In the genomic region with DNA sequence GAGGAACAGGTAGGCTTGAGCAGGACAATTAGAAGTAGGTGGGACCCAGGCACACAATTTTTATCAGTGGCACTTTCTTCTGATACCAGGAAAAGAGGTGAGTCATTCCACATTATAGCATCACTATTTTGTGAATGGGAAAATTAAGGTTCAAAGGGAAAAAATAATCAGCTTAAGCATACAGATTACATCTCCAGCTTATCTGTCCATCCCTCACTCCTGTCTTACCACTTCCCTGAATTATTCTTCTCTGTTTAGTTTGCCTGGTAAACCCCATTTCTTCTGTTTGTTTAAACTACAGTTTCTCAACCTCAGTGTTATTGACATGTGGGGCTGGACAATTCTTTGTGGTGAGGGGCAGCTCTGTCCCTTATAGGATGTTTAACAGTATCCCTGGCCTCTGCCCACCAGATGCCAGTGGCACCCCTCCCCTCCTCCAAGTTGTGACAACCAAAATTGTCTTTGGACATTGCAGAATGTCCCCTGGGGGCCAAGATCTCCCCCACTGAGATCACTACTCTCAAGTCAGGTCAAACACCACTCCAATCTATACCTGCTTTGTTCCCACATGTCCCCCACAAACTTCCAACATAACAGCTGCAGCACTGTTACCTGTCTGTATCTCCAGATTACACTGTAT, we compare ENCODE assay signal across 17 cellular contexts. TPM values are rescaled to one million over a fixed set of nuclear protein-coding genes. Genes with fewer than 3 reads are reported as not detected.
A peak's percentile ranks its signal among the peaks of the same experiment; 100 is the strongest.
DNase-seq lines count a peak whose midpoint lies in the region; ATAC-seq and TF ChIP-seq lines count a peak whose summit lies in the region.
"Had no signal": no experiment of that assay in that cellular context is flagged by ENCODE, and none has a peak within 500 bp of the region (broad histone marks: within the 10 kb centered on the region; RNA-seq: fewer than 3 reads in every experiment).

No MANE protein-coding gene starts in this region.

- ATAC-seq in activated CD8-positive, alpha-beta T cell treated with anti-CD3 and anti-CD28 coated beads, Interleukin-2, amount 10 ng/mL, durations not matched to agents 7 days and 5 days, result no peak
- ATAC-seq in activated CD8-positive, alpha-beta T cell treated with anti-CD3 and anti-CD28 coated beads for 36 hours, result no peak
- ATAC-seq in effector memory CD8-positive, alpha-beta T cell (replicated peaks), result no peak
- no peak for ATAC-seq in GM18520 (IDR thresholded peaks at IDR 0.05; ENCODE audit: unreplicated experiment)
- ATAC-seq: stimulated activated naive CD8-positive, alpha-beta T cell treated with anti-CD3 and anti-CD28 coated beads, Interleukin-15, amount 100 ng/mL, for 72 hours had no signal

- H3K4me1 Mint-ChIP-seq in activated CD8-positive, alpha-beta T cell treated with anti-CD3 and anti-CD28 coated beads, Interleukin-2, amount 10 ng/mL, durations not matched to agents 7 days and 5 days (ENCODE audit: low read depth), result peaks cover 72% of the 10 kb centered on the region
- peaks cover 48% of the 10 kb centered on the region for H3K4me1 Mint-ChIP-seq in activated CD8-positive, alpha-beta T cell treated with anti-CD3 and anti-CD28 coated beads for 36 hours (ENCODE audit: low read depth)
- H3K4me1 Mint-ChIP-seq in effector memory CD8-positive, alpha-beta T cell (ENCODE audit: low read depth in 2 of 2), result peaks cover 39 to 47% of the 10 kb centered on the region in 2 donors
- peaks cover 31% of the 10 kb centered on the region for H3K4me1 Mint-ChIP-seq in progenitor cell of endocrine pancreas (ENCODE audit: low read depth)

- H3K4me3 Mint-ChIP-seq in activated CD8-positive, alpha-beta T cell treated with anti-CD3 and anti-CD28 coated beads, Interleukin-2, amount 10 ng/mL, durations not matched to agents 7 days and 5 days, result no peak overlapping the region
- no peak overlapping the region for H3K4me3 Mint-ChIP-seq in activated CD8-positive, alpha-beta T cell treated with anti-CD3 and anti-CD28 coated beads for 36 hours
- H3K4me3 Mint-ChIP-seq in effector memory CD8-positive, alpha-beta T cell, result peak overlapping the region; percentile 53 to 82
- no peak overlapping the region for H3K4me3 Mint-ChIP-seq in progenitor cell of endocrine pancreas (ENCODE audit: low read depth)
- H3K4me3 Mint-ChIP-seq: brain, memory B cell had no signal

- POLR2A ChIA-PET in activated CD8-positive, alpha-beta T cell treated with anti-CD3 and anti-CD28 coated beads, Interleukin-2, amount 10 ng/mL, durations not matched to agents 7 days and 5 days (lab: Charles Lee), result interaction anchor here (1.3 kb wide), 1 partner anchor 9 kb away, joined by 11 read pairs; a partner anchor contains a TSS
- POLR2A ChIA-PET in activated CD8-positive, alpha-beta T cell treated with anti-CD3 and anti-CD28 coated beads for 36 hours (lab: Charles Lee), result interaction anchor here (1.2 to 5.6 kb wide), 3 partner anchors 10 to 36 kb away, joined by 4 to 60 read pairs (median 5); a partner anchor contains a TSS

- TF ChIP-seq CTCF in activated CD8-positive, alpha-beta T cell treated with anti-CD3 and anti-CD28 coated beads for 36 hours (IDR thresholded peaks at IDR 0.05), result no peak
- no peak for TF ChIP-seq CTCF in progenitor cell of endocrine pancreas (IDR thresholded peaks at IDR 0.05; ENCODE audit: unreplicated experiment)

- peak overlapping the region; percentile 62 for H3K27ac Mint-ChIP-seq in activated CD8-positive, alpha-beta T cell treated with anti-CD3 and anti-CD28 coated beads, Interleukin-2, amount 10 ng/mL, durations not matched to agents 7 days and 5 days
- no peak overlapping the region for H3K27ac Mint-ChIP-seq in activated CD8-positive, alpha-beta T cell treated with anti-CD3 and anti-CD28 coated beads for 36 hours
- H3K27ac Mint-ChIP-seq in effector memory CD8-positive, alpha-beta T cell, result peak overlapping the region in 1 of 2 donors; percentile 38
- H3K27ac Mint-ChIP-seq in progenitor cell of endocrine pancreas, result peak overlapping the region; percentile 51
- H3K27ac Mint-ChIP-seq: brain, memory B cell had no signal

- CTCF ChIA-PET in activated CD8-positive, alpha-beta T cell treated with anti-CD3 and anti-CD28 coated beads, Interleukin-2, amount 10 ng/mL, durations not matched to agents 7 days and 5 days (lab: Charles Lee), result interaction anchor here (1.2 to 9.1 kb wide), 3 partner anchors 8 to 13 kb away, joined by 3 to 98 read pairs (median 4); a partner anchor contains a TSS
- CTCF ChIA-PET in activated CD8-positive, alpha-beta T cell treated with anti-CD3 and anti-CD28 coated beads for 36 hours (lab: Charles Lee), result interaction anchor here (1.0 kb wide), 1 partner anchor 208 kb away, joined by 3 read pairs; no protein-coding TSS in a partner anchor

- in situ Hi-C loops in KBM-7 (cut with MboI; ENCODE audit: low pct_unique_long_range_greater_than_20kb, low sequenced_read_pairs), result no loop called here

- H3K9me3 Mint-ChIP-seq in activated CD8-positive, alpha-beta T cell treated with anti-CD3 and anti-CD28 coated beads, Interleukin-2, amount 10 ng/mL, durations not matched to agents 7 days and 5 days (ENCODE audit: insufficient read depth), result no peaks in the 10 kb centered on the region
- no peaks in the 10 kb centered on the region for H3K9me3 Mint-ChIP-seq in activated CD8-positive, alpha-beta T cell treated with anti-CD3 and anti-CD28 coated beads for 36 hours
- H3K9me3 Mint-ChIP-seq in effector memory CD8-positive, alpha-beta T cell, result no peaks in the 10 kb centered on the region
- H3K9me3 Mint-ChIP-seq in progenitor cell of endocrine pancreas (ENCODE audit: low read depth), result no peaks in the 10 kb centered on the region
- H3K9me3 Mint-ChIP-seq: brain; memory B cell; stimulated activated naive CD8-positive, alpha-beta T cell treated with anti-CD3 and anti-CD28 coated beads, Interleukin-15, amount 100 ng/mL, for 72 hours had no signal

- H3K36me3 Mint-ChIP-seq in activated CD8-positive, alpha-beta T cell treated with anti-CD3 and anti-CD28 coated beads, Interleukin-2, amount 10 ng/mL, durations not matched to agents 7 days and 5 days (ENCODE audit: low read depth), result peaks cover 43% of the 10 kb centered on the region
- H3K36me3 Mint-ChIP-seq in activated CD8-positive, alpha-beta T cell treated with anti-CD3 and anti-CD28 coated beads for 36 hours (ENCODE audit: low read depth), result peaks cover 31% of the 10 kb centered on the region
- H3K36me3 Mint-ChIP-seq in effector memory CD8-positive, alpha-beta T cell (ENCODE audit: insufficient read depth), result peaks cover 15% of the 10 kb centered on the region
- no peaks in the 10 kb centered on the region for H3K36me3 Mint-ChIP-seq in progenitor cell of endocrine pancreas (ENCODE audit: insufficient read depth)

- H3K27me3 Mint-ChIP-seq in activated CD8-positive, alpha-beta T cell treated with anti-CD3 and anti-CD28 coated beads, Interleukin-2, amount 10 ng/mL, durations not matched to agents 7 days and 5 days (ENCODE audit: low read depth), result no peaks in the 10 kb centered on the region
- no peaks in the 10 kb centered on the region for H3K27me3 Mint-ChIP-seq in activated CD8-positive, alpha-beta T cell treated with anti-CD3 and anti-CD28 coated beads for 36 hours
- H3K27me3 Mint-ChIP-seq in effector memory CD8-positive, alpha-beta T cell, result no peaks in the 10 kb centered on the region
- H3K27me3 Mint-ChIP-seq in progenitor cell of endocrine pancreas, result no peaks in the 10 kb centered on the region
- H3K27me3 Mint-ChIP-seq: brain; memory B cell; stimulated activated naive CD8-positive, alpha-beta T cell treated with anti-CD3 and anti-CD28 coated beads, Interleukin-15, amount 100 ng/mL, for 72 hours had no signal

- intact Hi-C loops in activated CD8-positive, alpha-beta T cell treated with anti-CD3 and anti-CD28 coated beads for 36 hours (cut with micrococcal nuclease), result no loop called here

- DNase-seq in activated CD8-positive, alpha-beta T cell treated with anti-CD3 and anti-CD28 coated beads, Interleukin-2, amount 10 ng/mL, durations not matched to agents 7 days and 5 days, result no peak
- no peak for DNase-seq in activated CD8-positive, alpha-beta T cell treated with anti-CD3 and anti-CD28 coated beads for 36 hours
- DNase-seq in KBM-7, result peak; percentile 53
- no peak for DNase-seq in effector memory CD8-positive, alpha-beta T cell
- no peak for DNase-seq in progenitor cell of endocrine pancreas (ENCODE audit: low spot score, unreplicated experiment)
- no peak for DNase-seq in NCI-H1105 (lab: John Stamatoyannopoulos, UW)
- DNase-seq in NCI-H1694 (lab: John Stamatoyannopoulos, UW), result no peak
- DNase-seq: activated naive CD4-positive, alpha-beta T cell treated with Interleukin-2 at 50 U/mL for 16 hours; GOT3; MG63; NCI-H2081; NCI-H524 treated with DMSO at 0.1 percent for 48 hours; SIG-M5; stimulated activated naive CD8-positive, alpha-beta T cell treated with anti-CD3 and anti-CD28 coated beads, Interleukin-15, amount 100 ng/mL, for 72 hours had no signal

RNA-seq across cellular contexts. Expression of a gene that starts 8.5 kb away (rescaled TPM):
- total RNA-seq in activated CD8-positive, alpha-beta T cell treated with anti-CD3 and anti-CD28 coated beads, Interleukin-2, amount 10 ng/mL, durations not matched to agents 7 days and 5 days, result 100 to 1,000 TPM; 220 to 229 TPM
- 100 to 1,000 TPM; 102 to 103 TPM for total RNA-seq in activated CD8-positive, alpha-beta T cell treated with anti-CD3 and anti-CD28 coated beads for 36 hours
- total RNA-seq in progenitor cell of endocrine pancreas, result 126 and 130 TPM in 2 replicates

RNA-seq across cellular contexts. Expression of a gene that starts 36.3 kb away (rescaled TPM):
- 10 to 100 TPM; 36.7 to 40.0 TPM for total RNA-seq in activated CD8-positive, alpha-beta T cell treated with anti-CD3 and anti-CD28 coated beads, Interleukin-2, amount 10 ng/mL, durations not matched to agents 7 days and 5 days
- 10 to 100 TPM; 25.5 to 26.2 TPM for total RNA-seq in activated CD8-positive, alpha-beta T cell treated with anti-CD3 and anti-CD28 coated beads for 36 hours
- 39.9 and 40.4 TPM in 2 replicates for total RNA-seq in progenitor cell of endocrine pancreas

Comparison
In these comparisons a context has a peak if more than half of its experiments do, and no peak if none do; other contexts are left out.
1. H3K4me3 Mint-ChIP-seq: peak in effector memory CD8-positive, alpha-beta T cell (2 of 2); none in activated CD8-positive, alpha-beta T cell treated with anti-CD3 and anti-CD28 coated beads, Interleukin-2, amount 10 ng/mL, durations not matched to agents 7 days and 5 days (single experiment), activated CD8-positive, alpha-beta T cell treated with anti-CD3 and anti-CD28 coated beads for 36 hours (single experiment) and progenitor cell of endocrine pancreas (single experiment).